In the genomic region with DNA sequence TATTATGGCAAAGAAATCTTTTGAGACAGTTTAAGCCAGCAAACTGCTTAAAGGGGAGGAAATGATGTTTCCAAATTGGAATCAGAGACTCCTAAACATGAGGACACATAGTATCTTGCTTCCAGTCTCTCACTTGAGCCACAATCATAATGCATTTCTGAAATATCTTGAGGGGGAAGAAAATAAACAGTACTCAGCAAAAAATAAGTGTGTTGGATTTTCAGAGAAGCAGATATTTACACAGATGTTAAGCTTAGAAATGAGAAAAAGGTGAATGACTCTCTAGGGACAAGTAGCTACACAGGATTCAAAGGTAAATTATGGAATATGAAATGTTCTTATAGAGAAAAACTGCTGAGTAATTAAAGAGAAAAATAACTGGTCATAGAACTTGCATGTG, we compare ENCODE assay signal across 7 cellular contexts.
"Had no signal": no experiment of that assay in that cellular context is flagged by ENCODE, and none has a peak within 500 bp of the region (broad histone marks: within the 10 kb centered on the region; RNA-seq: fewer than 3 reads in every experiment).

No MANE protein-coding gene starts in this region.

- ATAC-seq: GM23338 had no signal

- H2AFZ ChIP-seq: GM23338 had no signal

- DNase-seq: H9, HCEC 1CT, KBM-7 had no signal

- FAIRE-seq: H1, H54, HTR-8/SVneo had no signal

- H3K4me2 ChIP-seq: GM23338 had no signal

- H3K4me3 ChIP-seq: GM23338 had no signal
